ENCODE assay signal across 28 cellular contexts in genomic region chr17:59631221-59631720, GRCh38. TPM values are rescaled to one million over a fixed set of nuclear protein-coding genes. Genes with fewer than 3 reads are reported as not detected.
DNase-seq lines count a peak whose midpoint lies in the region; TF ChIP-seq lines count a peak whose summit lies in the region.
"Had no signal": no experiment of that assay in that cellular context is flagged by ENCODE, and none has a peak within 500 bp of the region (broad histone marks: within the 10 kb centered on the region; RNA-seq: fewer than 3 reads in every experiment).

No MANE protein-coding gene starts in this region.

- H3K9me3 Mint-ChIP-seq in CD4-positive, alpha-beta memory T cell = no peaks in the 10 kb centered on the region
- H3K9me3 Mint-ChIP-seq in activated T-helper 2 cell treated with anti-CD3 and anti-CD28 coated beads, Interferon-gamma antibody, Interleukin-2, Interleukin-4, amounts not matched to agents 10 μg/mL and 5 μg/mL and 100 μg/mL, durations not matched to agents 14 hours and 24 hours and 36 hours = no peaks in the 10 kb centered on the region
- no peaks in the 10 kb centered on the region for H3K9me3 Mint-ChIP-seq in nephron
- H3K9me3 Mint-ChIP-seq: CD14-positive monocyte, neural crest cell had no signal

- no peaks in the 10 kb centered on the region for H3K27me3 ChIP-seq in BLaER1 treated with 17β-estradiol and CSF1 and Interleukin-3, amounts not matched to agents 10 nM and 100 nM
- no peaks in the 10 kb centered on the region for H3K27me3 ChIP-seq in CD4-positive, alpha-beta memory T cell (ENCODE audit: insufficient read depth, low read length)
- H3K27me3 ChIP-seq in left ventricle myocardium inferior (ENCODE audit: low read depth) = no peaks in the 10 kb centered on the region
- H3K27me3 ChIP-seq: heart left ventricle, spleen, upper lobe of left lung had no signal

- peaks cover 48 to 91% (median 72%) of the 10 kb centered on the region in 4 donors for H3K4me1 Mint-ChIP-seq in CD4-positive, alpha-beta memory T cell
- H3K4me1 Mint-ChIP-seq in activated T-helper 2 cell treated with anti-CD3 and anti-CD28 coated beads, Interferon-gamma antibody, Interleukin-2, Interleukin-4, amounts not matched to agents 10 μg/mL and 5 μg/mL and 100 μg/mL, durations not matched to agents 14 hours and 24 hours and 36 hours (ENCODE audit: low read depth) = peaks cover 46% of the 10 kb centered on the region
- peaks cover 32% of the 10 kb centered on the region for H3K4me1 Mint-ChIP-seq in nephron

- peaks cover 7 to 21% of the 10 kb centered on the region in 2 donors for H3K36me3 Mint-ChIP-seq in CD4-positive, alpha-beta memory T cell
- H3K36me3 Mint-ChIP-seq in activated T-helper 2 cell treated with anti-CD3 and anti-CD28 coated beads, Interferon-gamma antibody, Interleukin-2, Interleukin-4, amounts not matched to agents 10 μg/mL and 5 μg/mL and 100 μg/mL, durations not matched to agents 14 hours and 24 hours and 36 hours (ENCODE audit: low read depth) = peaks cover 35% of the 10 kb centered on the region
- H3K36me3 Mint-ChIP-seq in nephron (ENCODE audit: low read depth) = peaks cover 24% of the 10 kb centered on the region

- no peak for DNase-seq in CD4-positive, alpha-beta memory T cell
- DNase-seq in activated T-helper 2 cell treated with anti-CD3 and anti-CD28 coated beads, Interferon-gamma antibody, Interleukin-2, Interleukin-4, amounts not matched to agents 10 μg/mL and 5 μg/mL and 100 μg/mL, durations not matched to agents 14 hours and 24 hours and 36 hours (ENCODE audit: low spot score) = no peak
- DNase-seq in RWPE1 (ENCODE audit: low spot score) (no peak), KG1 (lab: John Stamatoyannopoulos, UW) (no peak), left ventricle myocardium inferior (no peak)
- DNase-seq: activated CD4-positive, alpha-beta T cell treated with anti-CD3 and anti-CD28 coated beads for 4 hours; activated CD8-positive, alpha-beta memory T cell treated with anti-CD3 and anti-CD28 coated beads, Interleukin-2, amount 50 U/mL, for 4 hours; activated effector memory CD4-positive, alpha-beta T cell treated with anti-CD3 and anti-CD28 coated beads, Interleukin-2, amount 50 U/mL, for 16 hours; effector memory CD4-positive, alpha-beta T cell; EL; erythroblast; foreskin fibroblast; heart left ventricle; mammary epithelial cell; NCI-H146; posterior cingulate gyrus; right cardiac atrium; RPMI8226; SK-N-SH; spleen; stimulated activated CD4-positive, alpha-beta T cell treated with anti-CD3 and anti-CD28 coated beads, Interleukin-2, amount 100 ng/mL, for 48 hours; substantia nigra; upper lobe of left lung had no signal

- TF ChIP-seq CTCF in nephron (IDR thresholded peaks at IDR 0.05; ENCODE audit: unreplicated experiment in 3 of 3) (no peak), RWPE1 (conservative IDR thresholded peaks at IDR 0.05; ENCODE audit: low read depth) (no peak), left ventricle myocardium inferior (IDR thresholded peaks at IDR 0.05; ENCODE audit: borderline replicate concordance) (no peak)

- H3K9ac ChIP-seq in BLaER1 treated with 17β-estradiol and CSF1 and Interleukin-3, amounts not matched to agents 10 nM and 100 nM = peak overlapping the region in 3 of 11 experiments; percentile 14 to 56 (median 49); a peak in 4 of 22 replicates
- H3K9ac ChIP-seq: SK-N-SH had no signal

- peak overlapping the region in 3 of 8 donors; percentile 26 to 35 (median 31) for H3K4me3 Mint-ChIP-seq in CD4-positive, alpha-beta memory T cell
- H3K4me3 Mint-ChIP-seq in activated T-helper 2 cell treated with anti-CD3 and anti-CD28 coated beads, Interferon-gamma antibody, Interleukin-2, Interleukin-4, amounts not matched to agents 10 μg/mL and 5 μg/mL and 100 μg/mL, durations not matched to agents 14 hours and 24 hours and 36 hours (ENCODE audit: low read depth) = no peak overlapping the region
- H3K4me3 Mint-ChIP-seq in nephron = no peak overlapping the region
- H3K4me3 Mint-ChIP-seq: CD14-positive monocyte, neural crest cell had no signal

- H3K27ac Mint-ChIP-seq in CD4-positive, alpha-beta memory T cell = peak overlapping the region in 4 of 7 donors; percentile 31 to 81 (median 54)
- H3K27ac Mint-ChIP-seq in activated T-helper 2 cell treated with anti-CD3 and anti-CD28 coated beads, Interferon-gamma antibody, Interleukin-2, Interleukin-4, amounts not matched to agents 10 μg/mL and 5 μg/mL and 100 μg/mL, durations not matched to agents 14 hours and 24 hours and 36 hours = peak overlapping the region; percentile 20
- peak overlapping the region; percentile 10 to 52 (median 49) for H3K27ac Mint-ChIP-seq in nephron

- CTCF ChIA-PET in CD4-positive, alpha-beta memory T cell (lab: Charles Lee; ENCODE audit: partially characterized antibody) = no interaction called here
- CTCF ChIA-PET in RWPE1 (lab: Yijun Ruan, JAX) = no interaction called here

- peaks cover 0 to 30% (median 17%) of the 10 kb centered on the region in 11 experiments; a peak in 15 of 22 replicates for H3K9me3 ChIP-seq in BLaER1 treated with 17β-estradiol and CSF1 and Interleukin-3, amounts not matched to agents 10 nM and 100 nM (replicated peaks in 1 of 11)
- no peaks in the 10 kb centered on the region for H3K9me3 ChIP-seq in CD4-positive, alpha-beta memory T cell (ENCODE audit: control insufficient read depth in 1 of 2, low read length in 2 of 2)
- H3K9me3 ChIP-seq in left ventricle myocardium inferior (replicated peaks) = no peaks in the 10 kb centered on the region
- H3K9me3 ChIP-seq: heart left ventricle, SK-N-SH, spleen, upper lobe of left lung had no signal

- 0 out of 20 replicates have a peak overlapping the region, but pooled peaks of 1 of the 10 experiments have one; percentile 14 for H3K4me3 ChIP-seq in BLaER1 treated with 17β-estradiol and CSF1 and Interleukin-3, amounts not matched to agents 10 nM and 100 nM
- no peak overlapping the region for H3K4me3 ChIP-seq in CD4-positive, alpha-beta memory T cell (ENCODE audit: low read length in 2 of 2)
- no peak overlapping the region for H3K4me3 ChIP-seq in left ventricle myocardium inferior
- H3K4me3 ChIP-seq: GM12878, heart left ventricle, spleen, upper lobe of left lung had no signal

- intact Hi-C loops in CD4-positive, alpha-beta memory T cell (cut with micrococcal nuclease) = no loop called here
- intact Hi-C loops in activated T-helper 2 cell treated with anti-CD3 and anti-CD28 coated beads, Interferon-gamma antibody, Interleukin-2, Interleukin-4, amounts not matched to agents 10 μg/mL and 5 μg/mL and 100 μg/mL, durations not matched to agents 14 hours and 24 hours and 36 hours (cut with micrococcal nuclease) = no loop called here
- intact Hi-C loops in left ventricle myocardium inferior (cut with micrococcal nuclease) = no loop called here

- peaks cover 29 to 62% (median 43%) of the 10 kb centered on the region in 11 experiments for H3K36me3 ChIP-seq in BLaER1 treated with 17β-estradiol and CSF1 and Interleukin-3, amounts not matched to agents 10 nM and 100 nM
- no peaks in the 10 kb centered on the region for H3K36me3 ChIP-seq in CD4-positive, alpha-beta memory T cell (ENCODE audit: insufficient read depth, low read length)
- no peaks in the 10 kb centered on the region for H3K36me3 ChIP-seq in left ventricle myocardium inferior
- H3K36me3 ChIP-seq: upper lobe of left lung had no signal

- H3K4me2 ChIP-seq in BLaER1 treated with 17β-estradiol and CSF1 and Interleukin-3, amounts not matched to agents 10 nM and 100 nM = peak overlapping the region in 8 of 11 experiments; percentile 10 to 100 (median 52); a peak in 12 of 22 replicates
- H3K4me2 ChIP-seq: SK-N-SH had no signal

- H4K20me1 ChIP-seq in BLaER1 treated with 17β-estradiol and CSF1 and Interleukin-3, amounts not matched to agents 10 nM and 100 nM = peaks cover 74 to 100% (median 94%) of the 10 kb centered on the region in 11 experiments

- POLR2A ChIA-PET in CD4-positive, alpha-beta memory T cell (lab: Charles Lee; ENCODE audit: partially characterized antibody) = no interaction called here
- POLR2A ChIA-PET in RWPE1 (lab: Yijun Ruan, JAX; ENCODE audit: low non-redundant PET) = interaction anchor here (0.6 kb wide), 1 partner anchor 11 kb away, joined by 3 read pairs; the partner anchor contains the start of gene CLTC

- peak overlapping the region in 4 of 11 experiments; percentile 37 to 84 (median 64); a peak in 8 of 22 replicates for H3K27ac ChIP-seq in BLaER1 treated with 17β-estradiol and CSF1 and Interleukin-3, amounts not matched to agents 10 nM and 100 nM
- no peak overlapping the region for H3K27ac ChIP-seq in CD4-positive, alpha-beta memory T cell (ENCODE audit: low read depth, low read length)
- no peak overlapping the region for H3K27ac ChIP-seq in RWPE1
- H3K27ac ChIP-seq in left ventricle myocardium inferior (replicated peaks) = no peak overlapping the region
- H3K27ac ChIP-seq: upper lobe of left lung had no signal

- no peaks in the 10 kb centered on the region for H3K27me3 Mint-ChIP-seq in CD4-positive, alpha-beta memory T cell
- no peaks in the 10 kb centered on the region for H3K27me3 Mint-ChIP-seq in activated T-helper 2 cell treated with anti-CD3 and anti-CD28 coated beads, Interferon-gamma antibody, Interleukin-2, Interleukin-4, amounts not matched to agents 10 μg/mL and 5 μg/mL and 100 μg/mL, durations not matched to agents 14 hours and 24 hours and 36 hours (ENCODE audit: low read depth)
- no peaks in the 10 kb centered on the region for H3K27me3 Mint-ChIP-seq in nephron (ENCODE audit: low read depth)

- H3K4me1 ChIP-seq in BLaER1 treated with 17β-estradiol and CSF1 and Interleukin-3, amounts not matched to agents 10 nM and 100 nM = peaks cover 56 to 100% (median 66%) of the 10 kb centered on the region in 10 experiments
- H3K4me1 ChIP-seq in CD4-positive, alpha-beta memory T cell (ENCODE audit: insufficient read depth, low read length) = peaks cover 92% of the 10 kb centered on the region
- peaks cover 98% of the 10 kb centered on the region for H3K4me1 ChIP-seq in left ventricle myocardium inferior

RNA-seq across cellular contexts. Expression of gene CLTC, which starts 11.6 kb away (rescaled TPM):
- total RNA-seq in CD4-positive, alpha-beta memory T cell = 100 to 1,000 TPM; 115 to 118 TPM
- polyA plus RNA-seq in CD4-positive, alpha-beta memory T cell = 10 to 100 TPM; 27.0 to 54.2 TPM
- total RNA-seq in activated T-helper 2 cell treated with anti-CD3 and anti-CD28 coated beads, Interferon-gamma antibody, Interleukin-2, Interleukin-4, amounts not matched to agents 10 μg/mL and 5 μg/mL and 100 μg/mL, durations not matched to agents 14 hours and 24 hours and 36 hours = 188 and 193 TPM in 2 replicates
- total RNA-seq in left ventricle myocardium inferior = 162 TPM
